14 cellular contexts compared by ENCODE assay signal in genomic region chr19:56071151-56071550, GRCh38. TPM values are rescaled to one million over a fixed set of nuclear protein-coding genes. Genes with fewer than 3 reads are reported as not detected.
DNase-seq lines count a peak whose midpoint lies in the region; ATAC-seq, FAIRE-seq and TF ChIP-seq lines count a peak whose summit lies in the region.
"Had no signal": no experiment of that assay in that cellular context is flagged by ENCODE, and none has a peak within 500 bp of the region (broad histone marks: within the 10 kb centered on the region; RNA-seq: fewer than 3 reads in every experiment).

No MANE protein-coding gene starts in this region.

- no peaks in the 10 kb centered on the region for H3K79me2 ChIP-seq in keratinocyte (ENCODE audit: control insufficient read depth, insufficient read depth, low read length)

- H3K27ac Mint-ChIP-seq in stimulated activated naive CD8-positive, alpha-beta T cell treated with anti-CD3 and anti-CD28 coated beads, Interleukin-15, amount 100 ng/mL, for 72 hours: no peak overlapping the region
- H3K27ac Mint-ChIP-seq in nephron progenitor cell: no peak overlapping the region
- H3K27ac Mint-ChIP-seq in stimulated activated effector memory CD8-positive, alpha-beta T cell treated with anti-CD3 and anti-CD28 coated beads, Interleukin-12 subunit alpha, Interleukin-12 subunit beta, amount 100 ng/mL, for 72 hours: no peak overlapping the region
- H3K27ac Mint-ChIP-seq: naive thymus-derived CD8-positive, alpha-beta T cell had no signal

- H3K27me3 ChIP-seq in SJCRH30 (no peaks in the 10 kb centered on the region), keratinocyte (ENCODE audit: control insufficient read depth, extremely low read depth, insufficient read depth, low read length) (no peaks in the 10 kb centered on the region)

- dilution Hi-C loops in keratinocyte (cut with MboI; ENCODE audit: extremely low pct_ligation_motif_present, low sequenced_read_pairs): no loop called here

- DNase-seq in D341Med (ENCODE audit: low spot score): peak; percentile 43
- no peak for DNase-seq in HFF-Myc (ENCODE audit: extremely low read depth, low read depth)
- peak; percentile 18 to 27 for DNase-seq in SJCRH30
- DNase-seq in keratinocyte (ENCODE audit: low read depth, low spot score): no peak
- no peak for DNase-seq in stimulated activated naive CD8-positive, alpha-beta T cell treated with anti-CD3 and anti-CD28 coated beads, Interleukin-15, amount 100 ng/mL, for 72 hours
- DNase-seq in nephron progenitor cell: no peak
- no peak for DNase-seq in DMS79 (lab: John Stamatoyannopoulos, UW)
- no peak for DNase-seq in stimulated activated effector memory CD8-positive, alpha-beta T cell treated with anti-CD3 and anti-CD28 coated beads, Interleukin-12 subunit alpha, Interleukin-12 subunit beta, amount 100 ng/mL, for 72 hours (ENCODE audit: low spot score in 2 of 2)
- DNase-seq: activated T-cell treated with anti-CD3 and anti-CD28 coated beads, Interleukin-2, amount 50 U/mL, for 1 hour; hippocampal formation; naive thymus-derived CD8-positive, alpha-beta T cell; NCI-H1417 treated with DMSO at 0.1 percent for 48 hours; stimulated activated CD4-positive, alpha-beta T cell treated with anti-CD3 and anti-CD28 coated beads, Interleukin-1b, Interleukin-23, amount 100 ng/mL, for 48 hours had no signal

- H2AFZ ChIP-seq in keratinocyte (ENCODE audit: control insufficient read depth, low read length): no peak overlapping the region

- no peaks in the 10 kb centered on the region for H3K4me1 ChIP-seq in SJCRH30
- H3K4me1 ChIP-seq in keratinocyte (ENCODE audit: control insufficient read depth, extremely low read depth, insufficient read depth, low read length): no peaks in the 10 kb centered on the region

- no peak overlapping the region for H3K9ac ChIP-seq in keratinocyte (ENCODE audit: control insufficient read depth, extremely low read depth, insufficient read depth, low read length)

- no peak for ATAC-seq in stimulated activated naive CD8-positive, alpha-beta T cell treated with anti-CD3 and anti-CD28 coated beads, Interleukin-15, amount 100 ng/mL, for 72 hours
- no peak for ATAC-seq in stimulated activated effector memory CD8-positive, alpha-beta T cell treated with anti-CD3 and anti-CD28 coated beads, Interleukin-12 subunit alpha, Interleukin-12 subunit beta, amount 100 ng/mL, for 72 hours
- ATAC-seq: naive thymus-derived CD8-positive, alpha-beta T cell had no signal

- H3K27me3 Mint-ChIP-seq in stimulated activated naive CD8-positive, alpha-beta T cell treated with anti-CD3 and anti-CD28 coated beads, Interleukin-15, amount 100 ng/mL, for 72 hours: peaks cover 11% of the 10 kb centered on the region
- H3K27me3 Mint-ChIP-seq in nephron progenitor cell (ENCODE audit: low read depth, poor library complexity): peaks cover 24% of the 10 kb centered on the region

- H3K4me3 ChIP-seq in HFF-Myc (replicated peaks; ENCODE audit: low read depth, low read length) (no peak overlapping the region), SJCRH30 (no peak overlapping the region), keratinocyte (ENCODE audit: control insufficient read depth in 2 of 3, extremely low read depth in 1 of 3, insufficient read depth in 2 of 3, low read depth in 1 of 3, low read length in 3 of 3) (no peak overlapping the region)

- no peaks in the 10 kb centered on the region for H4K20me1 ChIP-seq in keratinocyte (ENCODE audit: control insufficient read depth, extremely low read depth, insufficient read depth, low read length)

- no peaks in the 10 kb centered on the region for H3K9me3 ChIP-seq in SJCRH30 (replicated peaks)
- H3K9me3 ChIP-seq in keratinocyte (ENCODE audit: control insufficient read depth, low read depth, low read length): no peaks in the 10 kb centered on the region

- FAIRE-seq in keratinocyte (lab: Jason Lieb, UNC): no peak
- FAIRE-seq: colon had no signal

- peaks cover 10% of the 10 kb centered on the region for H3K4me1 Mint-ChIP-seq in stimulated activated naive CD8-positive, alpha-beta T cell treated with anti-CD3 and anti-CD28 coated beads, Interleukin-15, amount 100 ng/mL, for 72 hours
- H3K4me1 Mint-ChIP-seq in nephron progenitor cell: no peaks in the 10 kb centered on the region
- peaks cover 10% of the 10 kb centered on the region for H3K4me1 Mint-ChIP-seq in stimulated activated effector memory CD8-positive, alpha-beta T cell treated with anti-CD3 and anti-CD28 coated beads, Interleukin-12 subunit alpha, Interleukin-12 subunit beta, amount 100 ng/mL, for 72 hours

- H3K4me3 Mint-ChIP-seq in stimulated activated naive CD8-positive, alpha-beta T cell treated with anti-CD3 and anti-CD28 coated beads, Interleukin-15, amount 100 ng/mL, for 72 hours: no peak overlapping the region
- H3K4me3 Mint-ChIP-seq in nephron progenitor cell: no peak overlapping the region
- no peak overlapping the region for H3K4me3 Mint-ChIP-seq in stimulated activated effector memory CD8-positive, alpha-beta T cell treated with anti-CD3 and anti-CD28 coated beads, Interleukin-12 subunit alpha, Interleukin-12 subunit beta, amount 100 ng/mL, for 72 hours
- H3K4me3 Mint-ChIP-seq: naive thymus-derived CD8-positive, alpha-beta T cell had no signal

- H3K27ac ChIP-seq in SJCRH30 (no peak overlapping the region), keratinocyte (ENCODE audit: control insufficient read depth, insufficient read depth, low read length) (no peak overlapping the region)

- no peaks in the 10 kb centered on the region for H3K9me1 ChIP-seq in keratinocyte (ENCODE audit: control insufficient read depth, extremely low read depth, insufficient read depth, low read length)

- H3K36me3 Mint-ChIP-seq in nephron progenitor cell (ENCODE audit: low read depth): no peaks in the 10 kb centered on the region
- H3K36me3 Mint-ChIP-seq in stimulated activated effector memory CD8-positive, alpha-beta T cell treated with anti-CD3 and anti-CD28 coated beads, Interleukin-12 subunit alpha, Interleukin-12 subunit beta, amount 100 ng/mL, for 72 hours: no peaks in the 10 kb centered on the region
- H3K36me3 Mint-ChIP-seq: naive thymus-derived CD8-positive, alpha-beta T cell had no signal

- no peaks in the 10 kb centered on the region for H3K9me3 Mint-ChIP-seq in stimulated activated naive CD8-positive, alpha-beta T cell treated with anti-CD3 and anti-CD28 coated beads, Interleukin-15, amount 100 ng/mL, for 72 hours
- H3K9me3 Mint-ChIP-seq in nephron progenitor cell: peaks cover 15% of the 10 kb centered on the region
- no peaks in the 10 kb centered on the region for H3K9me3 Mint-ChIP-seq in stimulated activated effector memory CD8-positive, alpha-beta T cell treated with anti-CD3 and anti-CD28 coated beads, Interleukin-12 subunit alpha, Interleukin-12 subunit beta, amount 100 ng/mL, for 72 hours
- H3K9me3 Mint-ChIP-seq: naive thymus-derived CD8-positive, alpha-beta T cell had no signal

- TF ChIP-seq CTCF in HFF-Myc (IDR thresholded peaks at IDR 0.05; ENCODE audit: low read depth, low read length, missing control alignments) (peak; percentile 34), keratinocyte (optimal IDR thresholded peaks at IDR 0.05 in 1 of 3, IDR thresholded peaks at IDR 0.05 in 1 of 3, conservative IDR thresholded peaks at IDR 0.05 in 1 of 3; ENCODE audit: extremely low read depth in 1 of 3, insufficient read depth in 2 of 3, low read length in 3 of 3) (peak in 2 of 3 experiments; percentile 12 to 16), nephron progenitor cell (IDR thresholded peaks at IDR 0.05) (no peak)

- H3K36me3 ChIP-seq in SJCRH30 (no peaks in the 10 kb centered on the region), keratinocyte (ENCODE audit: control insufficient read depth in 2 of 2, extremely low read depth in 1 of 2, insufficient read depth in 2 of 2, low read length in 2 of 2) (no peaks in the 10 kb centered on the region)

- no peak overlapping the region for H3K4me2 ChIP-seq in keratinocyte (ENCODE audit: control insufficient read depth, extremely low read depth, insufficient read depth, low read depth, low read length)

RNA-seq across cellular contexts. Expression of gene ZNF787, which starts 49.9 kb away (rescaled TPM):
- 24.7 and 24.8 TPM in 2 replicates for total RNA-seq in SJCRH30 (2014; rRNA removed; shearing (Covaris generic))
- polyA plus RNA-seq in keratinocyte: 4.0 to 10.7 TPM (median 5.6 TPM) in 3 replicates
- 2.9 TPM for polyA plus RNA-seq in keratinocyte (2011; ENCODE audit: low read depth)
- polyA plus RNA-seq in keratinocyte (2011; cell fraction: cytosol; rRNA removed): 3.7 and 13.4 TPM in 2 replicates
- 4.3 and 8.7 TPM in 2 replicates for polyA plus RNA-seq in keratinocyte (2011; cell fraction: nucleus; rRNA removed)
- 5.8 and 21.8 TPM in 2 replicates for polyA plus RNA-seq in keratinocyte (2012; ENCODE audit: low replicate concordance)
- 2.9 to 6.1 TPM (median 4.0 TPM) in 3 replicates for polyA minus RNA-seq in keratinocyte
- 37.2 TPM for polyA minus RNA-seq in keratinocyte (2011; cell fraction: cytosol; rRNA and poly(A)+ RNA removed)
- polyA minus RNA-seq in keratinocyte (2011; cell fraction: nucleus; rRNA and poly(A)+ RNA removed): 5.2 and 8.5 TPM in 2 replicates

Comparison
In these comparisons a context has a peak if more than half of its experiments do, and no peak if none do; other contexts are left out.
1. DNase-seq: peak in D341Med (single experiment) and SJCRH30 (2 of 2); none in HFF-Myc (single experiment), keratinocyte (single experiment), stimulated activated naive CD8-positive, alpha-beta T cell treated with anti-CD3 and anti-CD28 coated beads, Interleukin-15, amount 100 ng/mL, for 72 hours (0 of 2), nephron progenitor cell (single experiment), DMS79 (single experiment) and stimulated activated effector memory CD8-positive, alpha-beta T cell treated with anti-CD3 and anti-CD28 coated beads, Interleukin-12 subunit alpha, Interleukin-12 subunit beta, amount 100 ng/mL, for 72 hours (0 of 2).